In the genomic region with DNA sequence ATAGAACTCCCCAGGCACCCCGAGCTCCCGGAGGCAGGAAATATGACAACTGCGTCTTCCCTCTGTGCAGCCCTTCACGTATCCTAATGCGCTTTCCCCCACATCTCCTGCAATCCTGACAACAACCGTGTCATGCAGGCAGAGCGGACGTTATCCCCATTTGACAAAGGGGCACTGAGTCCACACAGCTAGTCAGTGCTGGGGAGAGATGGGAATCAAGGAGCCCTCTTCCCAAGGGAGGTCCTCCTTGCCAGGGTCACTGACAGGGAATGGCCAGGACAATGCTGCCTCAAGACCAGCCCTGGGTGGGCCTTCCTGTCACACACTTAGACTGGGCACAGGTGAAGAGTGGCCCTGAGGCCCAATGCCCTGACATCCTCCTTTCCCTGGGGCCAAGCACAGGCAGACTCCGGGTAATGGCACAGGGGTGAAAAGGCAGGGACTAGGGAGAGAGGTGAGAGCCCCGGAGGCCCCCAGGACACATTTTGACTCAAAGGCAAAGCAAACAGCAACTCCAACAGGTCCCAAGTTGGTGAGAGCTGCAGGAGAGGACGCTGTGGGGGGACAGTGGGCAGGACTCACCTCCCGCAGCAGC, we compare ENCODE assay signal across 13 cellular contexts. TPM values are rescaled to one million over a fixed set of nuclear protein-coding genes. Genes with fewer than 3 reads are reported as not detected.
DNase-seq lines count a peak whose midpoint lies in the region; ATAC-seq and TF ChIP-seq lines count a peak whose summit lies in the region.
"Had no signal": no experiment of that assay in that cellular context is flagged by ENCODE, and none has a peak within 500 bp of the region (broad histone marks: within the 10 kb centered on the region; RNA-seq: fewer than 3 reads in every experiment).

No MANE protein-coding gene starts in this region.

- TF ChIP-seq CTCF in mammary epithelial cell (conservative IDR thresholded peaks at IDR 0.05 in 1 of 2, IDR thresholded peaks at IDR 0.05 in 1 of 2; ENCODE audit: extremely low read depth in 1 of 2, insufficient read depth in 1 of 2, low read depth in 1 of 2, low read length in 2 of 2) = no peak
- TF ChIP-seq CTCF in nephron progenitor cell (IDR thresholded peaks at IDR 0.05) = no peak
- no peak for TF ChIP-seq CTCF in prostate gland (IDR thresholded peaks at IDR 0.05)

- H3K4me1 Mint-ChIP-seq in stimulated activated naive CD8-positive, alpha-beta T cell treated with anti-CD3 and anti-CD28 coated beads, Interleukin-15, Interleukin-2, amounts not matched to agents 100 ng/mL and 50 ng/mL, for 24 hours (ENCODE audit: low read depth) = peaks cover 47% of the 10 kb centered on the region
- peaks cover 38% of the 10 kb centered on the region for H3K4me1 Mint-ChIP-seq in nephron progenitor cell

- CTCF ChIA-PET in mammary epithelial cell (lab: Charles Lee; ENCODE audit: low non-redundant PET) = no interaction called here

- H4K20me1 ChIP-seq in mammary epithelial cell (ENCODE audit: insufficient read depth, low read length) = no peaks in the 10 kb centered on the region

- no peak for ATAC-seq in stimulated activated naive CD8-positive, alpha-beta T cell treated with anti-CD3 and anti-CD28 coated beads, Interleukin-15, Interleukin-2, amounts not matched to agents 100 U/mL and 50 U/mL, for 24 hours
- no peak for ATAC-seq in HG02840 (IDR thresholded peaks at IDR 0.05; ENCODE audit: low FRiP score, unreplicated experiment)
- no peak for ATAC-seq in GM19467 (IDR thresholded peaks at IDR 0.05; ENCODE audit: unreplicated experiment)

- peaks cover 26% of the 10 kb centered on the region for H3K4me1 ChIP-seq in mammary epithelial cell (ENCODE audit: insufficient read depth, low read length)
- H3K4me1 ChIP-seq in prostate gland (replicated peaks) = no peaks in the 10 kb centered on the region

- H3K27me3 ChIP-seq in mammary epithelial cell (ENCODE audit: insufficient read depth, low read length) = no peaks in the 10 kb centered on the region
- H3K27me3 ChIP-seq in prostate gland (replicated peaks; ENCODE audit: insufficient read depth) = no peaks in the 10 kb centered on the region
- H3K27me3 ChIP-seq: hepatocyte had no signal

- H3K27ac ChIP-seq in mammary epithelial cell (ENCODE audit: insufficient read depth, low read depth, low read length) (no peak overlapping the region), prostate gland (no peak overlapping the region)
- H3K27ac ChIP-seq: C4-2B, hepatocyte had no signal

- no peak overlapping the region for H2AFZ ChIP-seq in mammary epithelial cell (ENCODE audit: low read depth, low read length)
- H2AFZ ChIP-seq: hepatocyte had no signal

- H3K9me3 Mint-ChIP-seq in stimulated activated naive CD8-positive, alpha-beta T cell treated with anti-CD3 and anti-CD28 coated beads, Interleukin-15, Interleukin-2, amounts not matched to agents 100 ng/mL and 50 ng/mL, for 24 hours = no peaks in the 10 kb centered on the region
- no peaks in the 10 kb centered on the region for H3K9me3 Mint-ChIP-seq in nephron progenitor cell

- no peaks in the 10 kb centered on the region for H3K9me3 ChIP-seq in mammary epithelial cell (replicated peaks; ENCODE audit: insufficient read depth, low read length)
- H3K9me3 ChIP-seq in prostate gland = no peaks in the 10 kb centered on the region

- H3K79me2 ChIP-seq in mammary epithelial cell (ENCODE audit: insufficient read depth, low read length) = peaks cover 45% of the 10 kb centered on the region
- H3K79me2 ChIP-seq: hepatocyte had no signal

- no peak for DNase-seq in stimulated activated naive CD8-positive, alpha-beta T cell treated with anti-CD3 and anti-CD28 coated beads, Interleukin-15, Interleukin-2, amounts not matched to agents 100 U/mL and 50 U/mL, for 24 hours
- no peak for DNase-seq in mammary epithelial cell
- no peak for DNase-seq in nephron progenitor cell
- DNase-seq in NOMO-1 (lab: John Stamatoyannopoulos, UW; ENCODE audit: unreplicated experiment in 2 of 2) = no peak
- no peak for DNase-seq in prostate gland (ENCODE audit: low spot score)
- DNase-seq: activated CD4-positive, alpha-beta T cell treated with anti-CD3 and anti-CD28 coated beads for 1 hour; cerebellar nuclear complex; occipital lobe had no signal

- H3K4me3 ChIP-seq in mammary epithelial cell (replicated peaks in 1 of 3; ENCODE audit: insufficient read depth in 1 of 3, low read depth in 2 of 3, low read length in 3 of 3) (no peak overlapping the region), prostate gland (no peak overlapping the region)
- H3K4me3 ChIP-seq: hepatocyte had no signal

- H3K27me3 Mint-ChIP-seq in stimulated activated naive CD8-positive, alpha-beta T cell treated with anti-CD3 and anti-CD28 coated beads, Interleukin-15, Interleukin-2, amounts not matched to agents 100 ng/mL and 50 ng/mL, for 24 hours = no peaks in the 10 kb centered on the region
- H3K27me3 Mint-ChIP-seq in nephron progenitor cell (ENCODE audit: low read depth, poor library complexity) = peaks cover 16% of the 10 kb centered on the region

- no peak overlapping the region for H3K9ac ChIP-seq in mammary epithelial cell (ENCODE audit: insufficient read depth, low read length)

- intact Hi-C loops in mammary epithelial cell (cut with micrococcal nuclease) = no loop called here
- intact Hi-C loops in prostate gland (cut with DNase I) = no loop called here

- no TSS peak for BruUV-seq in mammary epithelial cell (replicated peaks; lab: Mats Ljungman, UMichigan)

- H3K4me2 ChIP-seq in mammary epithelial cell (ENCODE audit: insufficient read depth, low read depth, low read length) = peak overlapping the region; percentile 97

- H3K27ac Mint-ChIP-seq in stimulated activated naive CD8-positive, alpha-beta T cell treated with anti-CD3 and anti-CD28 coated beads, Interleukin-15, Interleukin-2, amounts not matched to agents 100 ng/mL and 50 ng/mL, for 24 hours = peak overlapping the region; percentile 47
- no peak overlapping the region for H3K27ac Mint-ChIP-seq in nephron progenitor cell

- dilution Hi-C loops in mammary epithelial cell (cut with HindIII; ENCODE audit: low sequenced_read_pairs) = no loop called here

- in situ Hi-C loops in mammary epithelial cell (cut with MboI; ENCODE audit: low sequenced_read_pairs in 2 of 2) = no loop called here

- no peak for TF ChIP-seq POLR2A in prostate gland (IDR thresholded peaks at IDR 0.05)

- peaks cover 3% of the 10 kb centered on the region for H3K36me3 ChIP-seq in mammary epithelial cell (ENCODE audit: insufficient read depth, low read length)
- no peaks in the 10 kb centered on the region for H3K36me3 ChIP-seq in prostate gland

- 92% methylated on average over 11 of the region's 12 CpGs for WGBS in mammary epithelial cell (ENCODE audit: low coverage, missing lambda C conversion rate)
- 79% methylated on average over 12 of the region's 12 CpGs for WGBS in prostate gland

- H3K4me3 Mint-ChIP-seq in stimulated activated naive CD8-positive, alpha-beta T cell treated with anti-CD3 and anti-CD28 coated beads, Interleukin-15, Interleukin-2, amounts not matched to agents 100 ng/mL and 50 ng/mL, for 24 hours = peak overlapping the region; percentile 94
- peak overlapping the region; percentile 87 for H3K4me3 Mint-ChIP-seq in nephron progenitor cell

- H3K36me3 Mint-ChIP-seq in stimulated activated naive CD8-positive, alpha-beta T cell treated with anti-CD3 and anti-CD28 coated beads, Interleukin-15, Interleukin-2, amounts not matched to agents 100 ng/mL and 50 ng/mL, for 24 hours (ENCODE audit: low read depth) = peaks cover 27% of the 10 kb centered on the region
- H3K36me3 Mint-ChIP-seq in nephron progenitor cell (ENCODE audit: low read depth) = peaks cover 18% of the 10 kb centered on the region

RNA-seq across cellular contexts. Expression of gene ADCY3, which starts 2.2 kb away (rescaled TPM):
- total RNA-seq in mammary epithelial cell (10 to 100 TPM; 13.3 to 50.5 TPM), prostate gland (10 to 100 TPM; 20.8 to 44.3 TPM)
- polyA plus RNA-seq in mammary epithelial cell = 63.4 TPM
- 106 TPM for polyA minus RNA-seq in mammary epithelial cell

RNA-seq across cellular contexts. Expression of gene DNAJC27, which starts 53.9 kb away (rescaled TPM):
- total RNA-seq in mammary epithelial cell = 1 to 10 TPM; 4.4 to 5.0 TPM
- polyA plus RNA-seq in mammary epithelial cell = 1.4 TPM
- not detected for polyA minus RNA-seq in mammary epithelial cell
- 1 to 10 TPM; 3.0 to 9.2 TPM for total RNA-seq in prostate gland
